1 cellular context compared by ENCODE assay signal in genomic region chr11:95228081-95228859, GRCh38.
TF ChIP-seq lines count a peak whose summit lies in the region.

No MANE protein-coding gene starts in this region.

TF ChIP-seq in K562, 482 proteins besides CTCF, POLR2A, EP300 and RAD21 (continued from another document):
- peak; percentile 63 for TF ChIP-seq PRDM10 (IDR thresholded peaks at IDR 0.05; ENCODE audit: partially characterized antibody)
- TF ChIP-seq FOSL1 (tag; conservative IDR thresholded peaks at IDR 0.05) = peak; percentile 41
